1 cellular context compared by ENCODE assay signal in genomic region chr7:462173-463103, GRCh38.
TF ChIP-seq lines count a peak whose summit lies in the region.

No MANE protein-coding gene starts in this region.

TF ChIP-seq in H1, 55 proteins besides CTCF, POLR2A, EP300 and RAD21:
- TF ChIP-seq JUND (IDR thresholded peaks at IDR 0.05; ENCODE audit: low read length) (no peak), HDAC2 (IDR thresholded peaks at IDR 0.05; ENCODE audit: borderline replicate concordance in 1 of 2, low read depth in 2 of 2, low read length in 2 of 2) (no peak), TEAD4 (IDR thresholded peaks at IDR 0.05; ENCODE audit: low read depth, low read length) (no peak), ATF2 (IDR thresholded peaks at IDR 0.05; ENCODE audit: low read length) (no peak), CHD1 (IDR thresholded peaks at IDR 0.05; ENCODE audit: low read depth, low read length) (no peak), PHF8 (conservative IDR thresholded peaks at IDR 0.05; ENCODE audit: low read depth, low read length) (no peak), SAP30 (IDR thresholded peaks at IDR 0.05; ENCODE audit: insufficient read depth, insufficient replicate concordance, low read length) (no peak), GABPA (IDR thresholded peaks at IDR 0.05; ENCODE audit: borderline replicate concordance, insufficient read depth, low read length) (peak; percentile 26)
